Comparison of ENCODE assay signal across 17 cellular contexts in the genomic region with DNA sequence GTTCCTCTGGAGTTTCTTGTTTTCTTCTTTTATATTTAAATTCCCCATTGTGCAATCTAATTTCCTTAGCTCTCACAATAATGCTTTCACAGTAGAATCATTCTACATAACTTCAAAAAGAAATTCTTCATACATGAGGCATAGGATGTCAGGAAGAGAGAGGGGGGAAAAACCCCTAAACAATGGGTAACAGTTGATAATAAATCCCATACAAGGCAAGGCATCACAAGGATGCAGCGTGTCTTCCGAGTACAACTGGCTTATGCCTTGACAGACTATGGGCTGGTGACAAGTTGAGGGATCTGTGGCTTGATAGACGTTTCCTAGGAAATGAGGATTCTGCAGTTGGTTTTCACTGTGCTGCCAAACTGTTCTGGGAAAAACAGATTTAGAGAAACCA.
A peak's percentile ranks its signal among the peaks of the same experiment; 100 is the strongest.
DNase-seq lines count a peak whose midpoint lies in the region; ATAC-seq and TF ChIP-seq lines count a peak whose summit lies in the region.
"Had no signal": no experiment of that assay in that cellular context is flagged by ENCODE, and none has a peak within 500 bp of the region (broad histone marks: within the 10 kb centered on the region; RNA-seq: fewer than 3 reads in every experiment).

No MANE protein-coding gene starts in this region.

- ATAC-seq in GM21786 (IDR thresholded peaks at IDR 0.05; ENCODE audit: unreplicated experiment) (no peak), HG02973 (IDR thresholded peaks at IDR 0.05; ENCODE audit: unreplicated experiment) (no peak)
- ATAC-seq: GM12878 had no signal

- no peaks in the 10 kb centered on the region for H3K36me3 Mint-ChIP-seq in chondrocyte (ENCODE audit: low read depth)
- peaks cover 2% of the 10 kb centered on the region for H3K36me3 Mint-ChIP-seq in activated CD4-positive, alpha-beta memory T cell treated with anti-CD3 and anti-CD28 coated beads, Interleukin-2, amount 10 ng/mL, durations not matched to agents 7 days and 5 days (ENCODE audit: low read depth)
- H3K36me3 Mint-ChIP-seq: brain had no signal

- POLR2A ChIA-PET in activated CD4-positive, alpha-beta memory T cell treated with anti-CD3 and anti-CD28 coated beads, Interleukin-2, amount 10 ng/mL, durations not matched to agents 7 days and 5 days (lab: Charles Lee), result no interaction called here

- DNase-seq in HT1080 (ENCODE audit: low read depth) (peak; percentile 63), chondrocyte (ENCODE audit: low spot score) (no peak), iris pigment epithelial cell (ENCODE audit: low read depth) (peak; percentile 86), NCI-H1436 (lab: John Stamatoyannopoulos, UW) (no peak)
- no peak for DNase-seq in activated CD4-positive, alpha-beta memory T cell treated with anti-CD3 and anti-CD28 coated beads, Interleukin-2, amount 10 ng/mL, durations not matched to agents 7 days and 5 days
- DNase-seq: activated CD4-positive, alpha-beta T cell treated with anti-CD3 and anti-CD28 coated beads, Interleukin-2, amount 50 U/mL, for 48 hours; T-helper 9 cell; testis had no signal

- H3K4me3 ChIP-seq in ACC112 (ENCODE audit: low read depth, low read length), result no peak overlapping the region
- H3K4me3 ChIP-seq: GM12878, lung, testis had no signal

- TF ChIP-seq CTCF in chondrocyte (IDR thresholded peaks at IDR 0.05), result no peak

- peaks cover 31% of the 10 kb centered on the region for H3K4me1 Mint-ChIP-seq in chondrocyte (ENCODE audit: low read depth)
- H3K4me1 Mint-ChIP-seq in activated CD4-positive, alpha-beta memory T cell treated with anti-CD3 and anti-CD28 coated beads, Interleukin-2, amount 10 ng/mL, durations not matched to agents 7 days and 5 days, result no peaks in the 10 kb centered on the region
- H3K4me1 Mint-ChIP-seq: brain had no signal

- H2AFZ ChIP-seq in ACC112 (ENCODE audit: low read length, unreplicated experiment), result no peak overlapping the region

- CTCF ChIA-PET in activated CD4-positive, alpha-beta memory T cell treated with anti-CD3 and anti-CD28 coated beads, Interleukin-2, amount 10 ng/mL, durations not matched to agents 7 days and 5 days (lab: Charles Lee), result no interaction called here

- no peak overlapping the region for H3K4me3 Mint-ChIP-seq in chondrocyte (ENCODE audit: unreplicated experiment)
- H3K4me3 Mint-ChIP-seq in activated CD4-positive, alpha-beta memory T cell treated with anti-CD3 and anti-CD28 coated beads, Interleukin-2, amount 10 ng/mL, durations not matched to agents 7 days and 5 days, result no peak overlapping the region
- H3K4me3 Mint-ChIP-seq: brain had no signal

- H3K4me1 ChIP-seq in ACC112 (ENCODE audit: control insufficient read depth, insufficient read depth, low read length, unreplicated experiment), result peaks cover 27% of the 10 kb centered on the region
- H3K4me1 ChIP-seq: testis had no signal

- H3K27ac Mint-ChIP-seq in chondrocyte (ENCODE audit: unreplicated experiment), result peak overlapping the region; percentile 82
- no peak overlapping the region for H3K27ac Mint-ChIP-seq in activated CD4-positive, alpha-beta memory T cell treated with anti-CD3 and anti-CD28 coated beads, Interleukin-2, amount 10 ng/mL, durations not matched to agents 7 days and 5 days
- H3K27ac Mint-ChIP-seq: activated T-helper 2 cell treated with anti-CD3 and anti-CD28 coated beads, Interferon-gamma antibody, Interleukin-2, Interleukin-4, amounts not matched to agents 10 μg/mL and 5 μg/mL and 100 μg/mL, durations not matched to agents 14 hours and 24 hours and 36 hours had no signal

- peak overlapping the region; percentile 76 for H3K27ac ChIP-seq in ACC112 (ENCODE audit: low read depth, low read length)
- H3K27ac ChIP-seq: neutrophil, RWPE1, testis had no signal

- H3K9me3 Mint-ChIP-seq in chondrocyte (ENCODE audit: low read depth), result peaks cover 3% of the 10 kb centered on the region
- no peaks in the 10 kb centered on the region for H3K9me3 Mint-ChIP-seq in activated CD4-positive, alpha-beta memory T cell treated with anti-CD3 and anti-CD28 coated beads, Interleukin-2, amount 10 ng/mL, durations not matched to agents 7 days and 5 days
- H3K9me3 Mint-ChIP-seq: activated T-helper 2 cell treated with anti-CD3 and anti-CD28 coated beads, Interferon-gamma antibody, Interleukin-2, Interleukin-4, amounts not matched to agents 10 μg/mL and 5 μg/mL and 100 μg/mL, durations not matched to agents 14 hours and 24 hours and 36 hours; brain had no signal

- no peaks in the 10 kb centered on the region for H3K36me3 ChIP-seq in ACC112 (ENCODE audit: insufficient read depth, low read length)
- H3K36me3 ChIP-seq: neutrophil had no signal

- no peaks in the 10 kb centered on the region for H3K27me3 ChIP-seq in ACC112 (ENCODE audit: insufficient read depth, low read length)
- H3K27me3 ChIP-seq: neutrophil, testis had no signal

- no peaks in the 10 kb centered on the region for H3K27me3 Mint-ChIP-seq in chondrocyte (ENCODE audit: low read depth)
- no peaks in the 10 kb centered on the region for H3K27me3 Mint-ChIP-seq in activated CD4-positive, alpha-beta memory T cell treated with anti-CD3 and anti-CD28 coated beads, Interleukin-2, amount 10 ng/mL, durations not matched to agents 7 days and 5 days
- H3K27me3 Mint-ChIP-seq: brain had no signal

- H3K79me2 ChIP-seq in ACC112 (ENCODE audit: control insufficient read depth, insufficient read depth, low read length, unreplicated experiment), result no peaks in the 10 kb centered on the region

Comparison
In these comparisons a context has a peak if more than half of its experiments do, and no peak if none do; other contexts are left out.
1. DNase-seq: peak in HT1080 (single experiment) and iris pigment epithelial cell (single experiment); none in chondrocyte (single experiment), activated CD4-positive, alpha-beta memory T cell treated with anti-CD3 and anti-CD28 coated beads, Interleukin-2, amount 10 ng/mL, durations not matched to agents 7 days and 5 days (single experiment) and NCI-H1436 (single experiment).